ENCODE assay signal across 8 cellular contexts in the genomic region with DNA sequence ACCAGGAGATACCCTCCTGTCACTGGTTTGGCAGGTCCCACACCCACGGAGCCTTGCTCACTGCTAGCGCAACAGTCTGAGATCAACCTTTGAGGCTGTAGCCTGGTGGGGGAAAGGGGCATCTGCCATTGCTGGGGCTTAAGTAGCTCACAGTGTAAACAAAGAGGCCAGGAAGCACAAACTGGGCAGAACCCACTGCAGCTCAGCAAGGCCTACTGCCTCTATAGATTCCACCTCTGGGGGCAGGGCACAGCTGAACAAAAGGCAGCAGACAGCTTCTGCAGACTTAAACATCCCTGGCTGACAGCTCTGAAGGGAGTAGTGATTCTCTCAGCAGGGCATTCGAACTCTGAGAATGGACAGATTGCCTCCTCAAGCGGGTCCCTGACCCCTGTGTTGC. TPM values are rescaled to one million over a fixed set of nuclear protein-coding genes. Genes with fewer than 3 reads are reported as not detected.
DNase-seq lines count a peak whose midpoint lies in the region; ATAC-seq and TF ChIP-seq lines count a peak whose summit lies in the region.
"Not testable (repeated sequence)": the region's sequence is repeated elsewhere in the genome, so short reads cannot be mapped to it uniquely, and the experiment has no call there.

No MANE protein-coding gene starts in this region.

- H3K4me1 Mint-ChIP-seq in activated T-helper 17 cell treated with anti-CD3 and anti-CD28 coated beads, Interleukin-2, amount 50 U/mL, for 72 hours = peaks cover 60% of the 10 kb centered on the region
- not testable (repeated sequence) for H3K4me1 Mint-ChIP-seq in endothelial cell (ENCODE audit: unreplicated experiment)

- H4K8ac ChIP-seq in mesenchymal stem cell (ENCODE audit: low read length) = peak overlapping the region; percentile 41

- H3K27ac Mint-ChIP-seq in activated T-helper 17 cell treated with anti-CD3 and anti-CD28 coated beads, Interleukin-2, amount 50 U/mL, for 72 hours; endothelial cell (ENCODE audit: unreplicated experiment): not testable (repeated sequence)

- H3K27me3 ChIP-seq in HUES48 (ENCODE audit: control insufficient read depth, insufficient read depth, low read length); mesenchymal stem cell (ENCODE audit: control insufficient read depth in 1 of 2, insufficient read depth in 1 of 2, low read length in 2 of 2); neuron (ENCODE audit: insufficient read depth, low read length): not testable (repeated sequence)

- H3K9ac ChIP-seq in HUES48 (ENCODE audit: low read depth, low read length); mesenchymal stem cell (ENCODE audit: low read length): not testable (repeated sequence)

- H3K4me3 Mint-ChIP-seq in activated T-helper 17 cell treated with anti-CD3 and anti-CD28 coated beads, Interleukin-2, amount 50 U/mL, for 72 hours = peak overlapping the region; percentile 21
- H3K4me3 Mint-ChIP-seq in endothelial cell (ENCODE audit: unreplicated experiment) = not testable (repeated sequence)

- H3K4ac ChIP-seq in mesenchymal stem cell (ENCODE audit: low read depth in 1 of 2, low read length in 2 of 2) = not testable (repeated sequence)

- not testable (repeated sequence) for H3K18ac ChIP-seq in mesenchymal stem cell (ENCODE audit: low read depth in 1 of 2, low read length in 2 of 2)

- not testable (repeated sequence) for H2BK5ac ChIP-seq in mesenchymal stem cell (ENCODE audit: low read depth, low read length, poor library complexity, severe bottlenecking)

- ATAC-seq in activated T-helper 17 cell treated with anti-CD3 and anti-CD28 coated beads, Interleukin-2, amount 50 U/mL, for 72 hours (replicated peaks) = not testable (repeated sequence)

- H3K9me3 ChIP-seq in HUES48 (ENCODE audit: control insufficient read depth, insufficient read depth, low read length); mesenchymal stem cell (ENCODE audit: control insufficient read depth, low read length); neuron (ENCODE audit: low read length): not testable (repeated sequence)

- not testable (repeated sequence) for H2BK12ac ChIP-seq in mesenchymal stem cell (ENCODE audit: low read length in 2 of 2)

- peak overlapping the region in 1 of 2 experiments; percentile 11 for H3K14ac ChIP-seq in mesenchymal stem cell (ENCODE audit: low read length in 2 of 2)

- H3K27ac ChIP-seq in HUES48 (ENCODE audit: low read depth, low read length) = peak overlapping the region; percentile 51
- H3K27ac ChIP-seq in mesenchymal stem cell (ENCODE audit: low read length, poor library complexity, severe bottlenecking) = not testable (repeated sequence)

- peaks cover 30% of the 10 kb centered on the region for H3K79me1 ChIP-seq in mesenchymal stem cell (replicated peaks; ENCODE audit: low read length, poor library complexity, severe bottlenecking)

- not testable (repeated sequence) for H3K36me3 ChIP-seq in HUES48 (ENCODE audit: control insufficient read depth, insufficient read depth, low read length); mesenchymal stem cell (ENCODE audit: control insufficient read depth in 1 of 2, insufficient read depth in 2 of 2, low read depth in 1 of 2, low read length in 2 of 2); neuron (ENCODE audit: insufficient read depth, low read length)

- H3K4me1 ChIP-seq in HUES48 (ENCODE audit: control insufficient read depth, insufficient read depth, low read length); mesenchymal stem cell (ENCODE audit: control insufficient read depth, insufficient read depth, low read depth, low read length); neuron (ENCODE audit: insufficient read depth, low read length): not testable (repeated sequence)

- H2BK120ac ChIP-seq in mesenchymal stem cell (ENCODE audit: low read depth, low read length) = not testable (repeated sequence)

- not testable (repeated sequence) for H3K4me3 ChIP-seq in HUES48 (ENCODE audit: low read depth, low read length); mesenchymal stem cell (ENCODE audit: insufficient read depth in 1 of 2, low read depth in 1 of 2, low read length in 2 of 2)
- H3K4me3 ChIP-seq in neuron (ENCODE audit: low read length) = peak overlapping the region; percentile 10

- not testable (repeated sequence) for H3K4me2 ChIP-seq in mesenchymal stem cell (ENCODE audit: low read length, poor library complexity, severe bottlenecking)

- peak; percentile 36 for DNase-seq in DMS153 (lab: John Stamatoyannopoulos, UW)
- DNase-seq in NCI-H510A (lab: John Stamatoyannopoulos, UW) = peak; percentile 21
- DNase-seq in SHP77 (lab: John Stamatoyannopoulos, UW) = peak; percentile 62 to 69
- peak; percentile 11 for DNase-seq in endothelial cell (ENCODE audit: low spot score)
- DNase-seq in mesenchymal stem cell = not testable (repeated sequence)

- not testable (repeated sequence) for H2BK15ac ChIP-seq in mesenchymal stem cell (ENCODE audit: low read depth, poor library complexity, severe bottlenecking)

- H2AK5ac ChIP-seq in mesenchymal stem cell (ENCODE audit: low read length, severe bottlenecking) = not testable (repeated sequence)

- 80% methylated on average over 4 of the region's 4 CpGs for WGBS in mesenchymal stem cell

- H3K27me3 Mint-ChIP-seq in activated T-helper 17 cell treated with anti-CD3 and anti-CD28 coated beads, Interleukin-2, amount 50 U/mL, for 72 hours; endothelial cell (ENCODE audit: unreplicated experiment): not testable (repeated sequence)

- H4K91ac ChIP-seq in mesenchymal stem cell (ENCODE audit: low read length) = peak overlapping the region; percentile 15

- H3K36me3 Mint-ChIP-seq in activated T-helper 17 cell treated with anti-CD3 and anti-CD28 coated beads, Interleukin-2, amount 50 U/mL, for 72 hours (ENCODE audit: low read depth) = peaks cover 48% of the 10 kb centered on the region
- not testable (repeated sequence) for H3K36me3 Mint-ChIP-seq in endothelial cell (ENCODE audit: low read depth, unreplicated experiment)

- TF ChIP-seq CTCF in endothelial cell (IDR thresholded peaks at IDR 0.05; ENCODE audit: unreplicated experiment) = not testable (repeated sequence)

- H3K23ac ChIP-seq in mesenchymal stem cell (ENCODE audit: low read length in 2 of 2) = not testable (repeated sequence)

- H2AFZ ChIP-seq in mesenchymal stem cell (ENCODE audit: low read depth, low read length); neuron (ENCODE audit: low read depth, low read length): not testable (repeated sequence)

- not testable (repeated sequence) for H3K9me3 Mint-ChIP-seq in activated T-helper 17 cell treated with anti-CD3 and anti-CD28 coated beads, Interleukin-2, amount 50 U/mL, for 72 hours; endothelial cell (ENCODE audit: unreplicated experiment)

RNA-seq across cellular contexts. Expression of gene DDHD1, which starts 35.6 kb away (rescaled TPM):
- total RNA-seq in activated T-helper 17 cell treated with anti-CD3 and anti-CD28 coated beads, Interleukin-2, amount 50 U/mL, for 72 hours = 100 to 1,000 TPM in 1 of 2 donors, 10 to 100 TPM in 1; 46.7 to 146 TPM
- total RNA-seq in endothelial cell (ENCODE audit: unreplicated experiment) = 4.1 TPM
- 5.7 TPM for polyA plus RNA-seq in mesenchymal stem cell (2013, experiment 1 of 2)
- 6.4 TPM for polyA plus RNA-seq in mesenchymal stem cell (2013, experiment 2 of 2)
